Comparison of ENCODE assay signal across 3 cellular contexts in genomic region chr11:119942583-119943338, GRCh38.
TF ChIP-seq lines count a peak whose summit lies in the region.

No MANE protein-coding gene starts in this region.

TF ChIP-seq in IMR-90, 13 proteins besides CTCF, POLR2A, EP300 and RAD21:
- TF ChIP-seq BHLHE40 (IDR thresholded peaks at IDR 0.05; ENCODE audit: low read depth, low read length) (no peak), SMC3 (IDR thresholded peaks at IDR 0.05; ENCODE audit: low read depth, low read length) (no peak), FOS (IDR thresholded peaks at IDR 0.05; ENCODE audit: low read depth, low read length) (no peak), NFE2L2 (IDR thresholded peaks at IDR 0.05; ENCODE audit: low read depth, low read length) (no peak), CEBPB (IDR thresholded peaks at IDR 0.05; ENCODE audit: low read depth, low read length) (peak; percentile 26; the same call in 1 of the 2 replicates), MXI1 (IDR thresholded peaks at IDR 0.05; ENCODE audit: borderline replicate concordance, low read depth, low read length) (no peak)
- TF ChIP-seq, protein P1, sequence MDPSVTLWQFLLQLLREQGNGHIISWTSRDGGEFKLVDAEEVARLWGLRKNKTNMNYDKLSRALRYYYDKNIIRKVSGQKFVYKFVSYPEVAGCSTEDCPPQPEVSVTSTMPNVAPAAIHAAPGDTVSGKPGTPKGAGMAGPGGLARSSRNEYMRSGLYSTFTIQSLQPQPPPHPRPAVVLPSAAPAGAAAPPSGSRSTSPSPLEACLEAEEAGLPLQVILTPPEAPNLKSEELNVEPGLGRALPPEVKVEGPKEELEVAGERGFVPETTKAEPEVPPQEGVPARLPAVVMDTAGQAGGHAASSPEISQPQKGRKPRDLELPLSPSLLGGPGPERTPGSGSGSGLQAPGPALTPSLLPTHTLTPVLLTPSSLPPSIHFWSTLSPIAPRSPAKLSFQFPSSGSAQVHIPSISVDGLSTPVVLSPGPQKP (IDR thresholded peaks at IDR 0.05; ENCODE audit: borderline replicate concordance, low read depth, low read length) = no peak

TF ChIP-seq in H1, 55 proteins besides CTCF, POLR2A, EP300 and RAD21:
- no peak for TF ChIP-seq CREB1 (IDR thresholded peaks at IDR 0.05)
- TF ChIP-seq CHD1 (IDR thresholded peaks at IDR 0.05; ENCODE audit: low read depth, low read length) = no peak
- no peak for TF ChIP-seq JUND (IDR thresholded peaks at IDR 0.05; ENCODE audit: low read length)
- no peak for TF ChIP-seq EZH2 (IDR thresholded peaks at IDR 0.05; ENCODE audit: low read depth, low read length, severe bottlenecking)

TF ChIP-seq in HepG2, 621 proteins besides CTCF, POLR2A, EP300 and RAD21:
- TF ChIP-seq, protein P2, sequence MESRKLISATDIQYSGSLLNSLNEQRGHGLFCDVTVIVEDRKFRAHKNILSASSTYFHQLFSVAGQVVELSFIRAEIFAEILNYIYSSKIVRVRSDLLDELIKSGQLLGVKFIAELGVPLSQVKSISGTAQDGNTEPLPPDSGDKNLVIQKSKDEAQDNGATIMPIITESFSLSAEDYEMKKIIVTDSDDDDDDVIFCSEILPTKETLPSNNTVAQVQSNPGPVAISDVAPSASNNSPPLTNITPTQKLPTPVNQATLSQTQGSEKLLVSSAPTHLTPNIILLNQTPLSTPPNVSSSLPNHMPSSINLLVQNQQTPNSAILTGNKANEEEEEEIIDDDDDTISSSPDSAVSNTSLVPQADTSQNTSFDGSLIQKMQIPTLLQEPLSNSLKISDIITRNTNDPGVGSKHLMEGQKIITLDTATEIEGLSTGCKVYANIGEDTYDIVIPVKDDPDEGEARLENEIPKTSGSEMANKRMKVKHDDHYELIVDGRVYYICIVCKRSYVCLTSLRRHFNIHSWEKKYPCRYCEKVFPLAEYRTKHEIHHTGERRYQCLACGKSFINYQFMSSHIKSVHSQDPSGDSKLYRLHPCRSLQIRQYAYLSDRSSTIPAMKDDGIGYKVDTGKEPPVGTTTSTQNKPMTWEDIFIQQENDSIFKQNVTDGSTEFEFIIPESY (CRISPR knock-in tag; IDR thresholded peaks at IDR 0.05) = no peak
- TF ChIP-seq ZNF629 (CRISPR knock-in tag; conservative IDR thresholded peaks at IDR 0.05) (peak; percentile 58), CREB1 (IDR thresholded peaks at IDR 0.05) (peak; percentile 96), CREB1 (CRISPR knock-in tag; IDR thresholded peaks at IDR 0.05) (no peak), REL (CRISPR knock-in tag; conservative IDR thresholded peaks at IDR 0.05) (no peak), ZNF773 (CRISPR knock-in tag; IDR thresholded peaks at IDR 0.05; ENCODE audit: borderline replicate concordance) (no peak), ATF7 (IDR thresholded peaks at IDR 0.05) (peak; percentile 86), ATF7 (CRISPR knock-in tag; IDR thresholded peaks at IDR 0.05) (no peak)
- TF ChIP-seq, protein P3, sequence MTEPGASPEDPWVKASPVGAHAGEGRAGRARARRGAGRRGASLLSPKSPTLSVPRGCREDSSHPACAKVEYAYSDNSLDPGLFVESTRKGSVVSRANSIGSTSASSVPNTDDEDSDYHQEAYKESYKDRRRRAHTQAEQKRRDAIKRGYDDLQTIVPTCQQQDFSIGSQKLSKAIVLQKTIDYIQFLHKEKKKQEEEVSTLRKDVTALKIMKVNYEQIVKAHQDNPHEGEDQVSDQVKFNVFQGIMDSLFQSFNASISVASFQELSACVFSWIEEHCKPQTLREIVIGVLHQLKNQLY (CRISPR knock-in tag; IDR thresholded peaks at IDR 0.05) = no peak
TF ChIP-seq in HepG2: peak in this region for 3.
